Comparison of ENCODE assay signal across 24 cellular contexts in the genomic region with DNA sequence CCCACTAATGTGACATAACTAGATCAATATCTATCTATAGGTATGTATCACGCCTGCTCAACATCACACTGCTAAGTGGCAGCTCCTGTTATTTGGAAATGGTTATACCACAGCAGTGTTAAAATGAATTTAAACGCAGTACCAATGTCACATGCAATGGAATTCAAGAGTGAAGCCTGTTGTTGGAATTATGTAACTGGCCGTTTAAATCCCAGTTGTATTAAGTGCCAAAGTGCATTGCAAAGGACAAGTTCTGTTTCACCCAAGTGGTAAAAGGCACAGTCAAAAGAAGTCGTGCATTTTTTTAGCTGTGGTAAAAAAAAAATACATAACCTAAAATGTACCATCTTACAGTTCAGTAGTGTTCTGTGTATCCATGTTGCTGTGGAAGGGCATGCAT.
"Had no signal": no experiment of that assay in that cellular context is flagged by ENCODE, and none has a peak within 500 bp of the region (broad histone marks: within the 10 kb centered on the region; RNA-seq: fewer than 3 reads in every experiment).

No MANE protein-coding gene starts in this region.

- H3K4me3 Mint-ChIP-seq: activated CD4-positive, alpha-beta T cell treated with anti-CD3 and anti-CD28 coated beads, Interleukin-2, amount 10 ng/mL, durations not matched to agents 24 days and 14 days; activated CD8-positive, alpha-beta T cell treated with anti-CD3 and anti-CD28 coated beads for 36 hours; activated naive CD4-positive, alpha-beta T cell treated with anti-CD3 and anti-CD28 coated beads, Interleukin-2, amount 50 U/mL, for 24 hours; activated T-cell treated with anti-CD3 and anti-CD28 coated beads, Interleukin-2, amount 50 U/mL, for 4 hours; naive B cell; T-helper 1 cell treated with Interleukin-12 subunit alpha and Interleukin-12 subunit beta and Interleukin-4 antibody, amounts not matched to agents 30 μg/mL and 1 μg/mL, for 36 hours had no signal

- H3K9me3 ChIP-seq: SK-N-SH, transverse colon, uterus had no signal

- H3K36me3 ChIP-seq: transverse colon, uterus had no signal

- DNase-seq: activated CD4-positive, alpha-beta T cell treated with anti-CD3 and anti-CD28 coated beads, Interleukin-2, amount 10 ng/mL, durations not matched to agents 24 days and 14 days; activated CD4-positive, CD25-positive, alpha-beta regulatory T cell treated with anti-CD3 and anti-CD28 coated beads, Interleukin-2, amount 50 U/mL, for 72 hours; activated CD8-positive, alpha-beta T cell treated with anti-CD3 and anti-CD28 coated beads for 36 hours; activated T-cell treated with anti-CD3 and anti-CD28 coated beads, Interleukin-2, amount 50 U/mL, for 4 hours; dermis blood vessel endothelial cell; effector memory CD4-positive, alpha-beta T cell; islet precursor cell; left cardiac atrium; left ventricle myocardium superior; naive B cell; SK-N-SH; stimulated activated CD4-positive, alpha-beta T cell treated with anti-CD3 and anti-CD28 coated beads, Interleukin-12 subunit alpha, Interleukin-12 subunit beta, amount 100 ng/mL, for 4 hours; stimulated activated CD4-positive, alpha-beta T cell treated with anti-CD3 and anti-CD28 coated beads, Interleukin-4, amount 100 ng/mL, for 1 hour; stimulated activated naive CD8-positive, alpha-beta T cell treated with anti-CD3 and anti-CD28 coated beads, Interleukin-15, Interleukin-2, amounts not matched to agents 100 U/mL and 50 U/mL, for 24 hours; SW 1271; T1000; transverse colon; uterus had no signal

- ATAC-seq: activated CD8-positive, alpha-beta T cell treated with anti-CD3 and anti-CD28 coated beads for 36 hours; activated T-cell treated with anti-CD3 and anti-CD28 coated beads, Interleukin-2, amount 50 U/mL, for 4 hours; left cardiac atrium; left ventricle myocardium superior; sciatic nerve; stimulated activated naive CD8-positive, alpha-beta T cell treated with anti-CD3 and anti-CD28 coated beads, Interleukin-15, Interleukin-2, amounts not matched to agents 100 U/mL and 50 U/mL, for 24 hours had no signal

- H3K27ac Mint-ChIP-seq: activated CD4-positive, alpha-beta T cell treated with anti-CD3 and anti-CD28 coated beads, Interleukin-2, amount 10 ng/mL, durations not matched to agents 24 days and 14 days; activated CD8-positive, alpha-beta T cell treated with anti-CD3 and anti-CD28 coated beads for 36 hours; activated naive CD4-positive, alpha-beta T cell treated with anti-CD3 and anti-CD28 coated beads, Interleukin-2, amount 50 U/mL, for 24 hours; activated T-helper 2 cell treated with anti-CD3 and anti-CD28 coated beads, Interferon-gamma antibody, Interleukin-2, Interleukin-4, amounts not matched to agents 10 μg/mL and 5 μg/mL and 100 μg/mL, durations not matched to agents 14 hours and 24 hours and 36 hours; naive B cell; progenitor cell of endocrine pancreas; T-helper 1 cell treated with Interleukin-12 subunit alpha and Interleukin-12 subunit beta and Interleukin-4 antibody, amounts not matched to agents 30 μg/mL and 1 μg/mL, for 36 hours had no signal

- H3K27ac ChIP-seq: skin epidermis, transverse colon, uterus had no signal

- H3K9me3 Mint-ChIP-seq: activated CD4-positive, alpha-beta T cell treated with anti-CD3 and anti-CD28 coated beads, Interleukin-2, amount 10 ng/mL, durations not matched to agents 24 days and 14 days; activated CD8-positive, alpha-beta T cell treated with anti-CD3 and anti-CD28 coated beads for 36 hours; activated naive CD4-positive, alpha-beta T cell treated with anti-CD3 and anti-CD28 coated beads, Interleukin-2, amount 50 U/mL, for 24 hours; activated T-cell treated with anti-CD3 and anti-CD28 coated beads, Interleukin-2, amount 50 U/mL, for 4 hours; activated T-helper 2 cell treated with anti-CD3 and anti-CD28 coated beads, Interferon-gamma antibody, Interleukin-2, Interleukin-4, amounts not matched to agents 10 μg/mL and 5 μg/mL and 100 μg/mL, durations not matched to agents 14 hours and 24 hours and 36 hours; naive B cell; T-helper 1 cell treated with Interleukin-12 subunit alpha and Interleukin-12 subunit beta and Interleukin-4 antibody, amounts not matched to agents 30 μg/mL and 1 μg/mL, for 36 hours had no signal

- H3K36me3 Mint-ChIP-seq: activated naive CD4-positive, alpha-beta T cell treated with anti-CD3 and anti-CD28 coated beads, Interleukin-2, amount 50 U/mL, for 24 hours; naive B cell had no signal

- H3K4me3 ChIP-seq: skin epidermis, transverse colon, uterus had no signal
